ENCODE assay signal across 24 cellular contexts in genomic region chr5:133499896-133500295, GRCh38.
DNase-seq lines count a peak whose midpoint lies in the region; TF ChIP-seq lines count a peak whose summit lies in the region.
"Had no signal": no experiment of that assay in that cellular context is flagged by ENCODE, and none has a peak within 500 bp of the region (broad histone marks: within the 10 kb centered on the region; RNA-seq: fewer than 3 reads in every experiment).

No MANE protein-coding gene starts in this region.

- H3K4me3 ChIP-seq in LNCaP clone FGC (ENCODE audit: low read depth, low read length), result no peak overlapping the region
- no peak overlapping the region for H3K4me3 ChIP-seq in hepatocyte
- H3K4me3 ChIP-seq: GM23248, ovary, SJCRH30, spleen had no signal

- no peaks in the 10 kb centered on the region for H3K9me3 ChIP-seq in hepatocyte (ENCODE audit: low read depth)
- H3K9me3 ChIP-seq: BE2C, ovary, SJCRH30, spleen had no signal

- no peaks in the 10 kb centered on the region for H3K9me2 ChIP-seq in hepatocyte (replicated peaks; ENCODE audit: insufficient read depth)

- no peak overlapping the region for H3K4me2 ChIP-seq in hepatocyte

- H2AFZ ChIP-seq in hepatocyte, result no peak overlapping the region
- H2AFZ ChIP-seq: GM23248 had no signal

- no peak for TF ChIP-seq CTCF in C4-2B (conservative IDR thresholded peaks at IDR 0.05)
- no peak for TF ChIP-seq CTCF in LNCaP clone FGC (IDR thresholded peaks at IDR 0.05; ENCODE audit: control insufficient read depth, extremely low read depth, insufficient read depth)
- no peak for TF ChIP-seq CTCF in hepatocyte (IDR thresholded peaks at IDR 0.05; ENCODE audit: poor library complexity)
- TF ChIP-seq CTCF in GM10266 (IDR thresholded peaks at IDR 0.05; ENCODE audit: control insufficient read depth, insufficient read depth, low read depth, missing control alignments), result no peak

- DNase-seq in LNCaP clone FGC (ENCODE audit: low read depth) (peak; percentile 91), NCI-H510A treated with DMSO at 0.1 percent for 48 hours (lab: John Stamatoyannopoulos, UW) (peak; percentile 85), hepatocyte (ENCODE audit: low spot score) (peak; percentile 57), NCI-H2171 treated with DMSO at 0.1 percent for 48 hours (lab: John Stamatoyannopoulos, UW) (no peak), Ammon's horn (ENCODE audit: low spot score) (no peak), GM10266 (ENCODE audit: extremely low spot score) (no peak)
- no peak for DNase-seq in stimulated activated CD4-positive, alpha-beta T cell treated with anti-CD3 and anti-CD28 coated beads, Interleukin-1b, Interleukin-23, amount 100 ng/mL, for 48 hours
- DNase-seq: activated CD4-positive, alpha-beta T cell treated with anti-CD3 and anti-CD28 coated beads, Interleukin-2, amount 50 U/mL, for 48 hours; activated CD4-positive, CD25-positive, alpha-beta regulatory T cell; activated naive CD4-positive, alpha-beta T cell treated with anti-CD3 and anti-CD28 coated beads, Interleukin-2, amount 50 U/mL, for 16 hours; amniotic stem cell; BE2C; effector CD4-positive, alpha-beta T cell; GM23248; HFFc6; KG1; NCI-H1694; NCI-H524; ovary; SJCRH30; spleen; stimulated activated CD4-positive, alpha-beta T cell treated with anti-CD3 and anti-CD28 coated beads, Interleukin-2, amount 100 ng/mL, for 48 hours had no signal

- H3K4me1 ChIP-seq in hepatocyte (ENCODE audit: insufficient read depth), result peaks cover 4% of the 10 kb centered on the region
- H3K4me1 ChIP-seq: BE2C, SJCRH30, spleen had no signal

- no peaks in the 10 kb centered on the region for H3K36me3 ChIP-seq in hepatocyte (replicated peaks; ENCODE audit: insufficient read depth, low read depth)
- H3K36me3 ChIP-seq: BE2C, ovary, SJCRH30, spleen had no signal

- H3K27ac ChIP-seq in C4-2B (peak overlapping the region; percentile 34; the same call in 1 of the 2 replicates), hepatocyte (no peak overlapping the region)
- H3K27ac ChIP-seq: epithelial cell of prostate, GM23248, ovary, SJCRH30, spleen had no signal

- H3K27me3 ChIP-seq in hepatocyte, result no peaks in the 10 kb centered on the region
- H3K27me3 ChIP-seq: BE2C, ovary, SJCRH30 had no signal

- 60% methylated on average over 5 of the region's 5 CpGs for WGBS in hepatocyte (ENCODE audit: low lambda C conversion rate, missing lambda C conversion rate)

- H3K79me2 ChIP-seq in hepatocyte, result no peaks in the 10 kb centered on the region

- no peaks in the 10 kb centered on the region for H4K20me1 ChIP-seq in hepatocyte (ENCODE audit: insufficient read depth, poor library complexity, severe bottlenecking)

Comparison
In these comparisons a context has a peak if more than half of its experiments do, and no peak if none do; other contexts are left out.
1. DNase-seq: peak in LNCaP clone FGC (single experiment), NCI-H510A treated with DMSO at 0.1 percent for 48 hours (single experiment) and hepatocyte (single experiment); none in NCI-H2171 treated with DMSO at 0.1 percent for 48 hours (single experiment), Ammon's horn (single experiment), stimulated activated CD4-positive, alpha-beta T cell treated with anti-CD3 and anti-CD28 coated beads, Interleukin-1b, Interleukin-23, amount 100 ng/mL, for 48 hours (single experiment) and GM10266 (single experiment).